Comparison of ENCODE assay signal across 8 cellular contexts in genomic region chr21:41877901-41878830, GRCh38. TPM values are rescaled to one million over a fixed set of nuclear protein-coding genes. Genes with fewer than 3 reads are reported as not detected.
A peak's percentile ranks its signal among the peaks of the same experiment; 100 is the strongest.
DNase-seq lines count a peak whose midpoint lies in the region; ATAC-seq and TF ChIP-seq lines count a peak whose summit lies in the region.

No MANE protein-coding gene starts in this region.

- no peak for TF ChIP-seq CTCF in dorsolateral prefrontal cortex (IDR thresholded peaks at IDR 0.05 in 54 of 56, conservative IDR thresholded peaks at IDR 0.05 in 2 of 56; ENCODE audit: low read depth in 1 of 56, partially characterized antibody in 56 of 56)

- intact Hi-C loops in dorsolateral prefrontal cortex (cut with DNase I) = loop anchor here (5.0 to 10.0 kb wide), 5 partner anchors 77 to 237 kb away; partner anchors contain the start of genes C2CD2 (in 1 of the 2) and ZBTB21 (in 1 of the 2)

- peak overlapping the region; percentile 55 to 95 (median 82) for H3K4me3 ChIP-seq in dorsolateral prefrontal cortex

- DNase-seq in NCI-H2196 (lab: John Stamatoyannopoulos, UW; ENCODE audit: unreplicated experiment) (peak; percentile 17), NCI-H2196 treated with DMSO at 0.1 percent for 48 hours (lab: John Stamatoyannopoulos, UW; ENCODE audit: unreplicated experiment) (no peak), NAMALWA (ENCODE audit: low spot score) (peak; percentile 94), dorsolateral prefrontal cortex (peak in 4 of 10 donors; percentile 17 to 55 (median 35)), medulla oblongata (ENCODE audit: extremely low spot score) (peak; percentile 40), substantia nigra (lab: John Stamatoyannopoulos, UW) (peak in 6 of 49 donors; percentile 8 to 51 (median 16))
- peak; percentile 14 for DNase-seq in activated CD4-positive, alpha-beta T cell treated with anti-CD3 and anti-CD28 coated beads for 1 hour

- H3K27ac ChIP-seq in dorsolateral prefrontal cortex = peak overlapping the region in 50 of 59 donors; percentile 6 to 92 (median 69)
- peak overlapping the region; percentile 23 for H3K27ac ChIP-seq in substantia nigra (ENCODE audit: low read depth, low read length, poor library complexity, severe bottlenecking)

- H3K27me3 ChIP-seq in dorsolateral prefrontal cortex = no peaks in the 10 kb centered on the region

- ATAC-seq in HG02571 (IDR thresholded peaks at IDR 0.05; ENCODE audit: unreplicated experiment) = peak; percentile 30

RNA-seq across cellular contexts. Expression of gene PRDM15, which starts 1.0 kb away (rescaled TPM):
- total RNA-seq in dorsolateral prefrontal cortex = 10 to 100 TPM in 79 of 120 experiments, 1 to 10 TPM in 41; 6.7 to 20.0 (median 11.0) TPM
